Comparison of ENCODE assay signal across 13 cellular contexts in the genomic region with DNA sequence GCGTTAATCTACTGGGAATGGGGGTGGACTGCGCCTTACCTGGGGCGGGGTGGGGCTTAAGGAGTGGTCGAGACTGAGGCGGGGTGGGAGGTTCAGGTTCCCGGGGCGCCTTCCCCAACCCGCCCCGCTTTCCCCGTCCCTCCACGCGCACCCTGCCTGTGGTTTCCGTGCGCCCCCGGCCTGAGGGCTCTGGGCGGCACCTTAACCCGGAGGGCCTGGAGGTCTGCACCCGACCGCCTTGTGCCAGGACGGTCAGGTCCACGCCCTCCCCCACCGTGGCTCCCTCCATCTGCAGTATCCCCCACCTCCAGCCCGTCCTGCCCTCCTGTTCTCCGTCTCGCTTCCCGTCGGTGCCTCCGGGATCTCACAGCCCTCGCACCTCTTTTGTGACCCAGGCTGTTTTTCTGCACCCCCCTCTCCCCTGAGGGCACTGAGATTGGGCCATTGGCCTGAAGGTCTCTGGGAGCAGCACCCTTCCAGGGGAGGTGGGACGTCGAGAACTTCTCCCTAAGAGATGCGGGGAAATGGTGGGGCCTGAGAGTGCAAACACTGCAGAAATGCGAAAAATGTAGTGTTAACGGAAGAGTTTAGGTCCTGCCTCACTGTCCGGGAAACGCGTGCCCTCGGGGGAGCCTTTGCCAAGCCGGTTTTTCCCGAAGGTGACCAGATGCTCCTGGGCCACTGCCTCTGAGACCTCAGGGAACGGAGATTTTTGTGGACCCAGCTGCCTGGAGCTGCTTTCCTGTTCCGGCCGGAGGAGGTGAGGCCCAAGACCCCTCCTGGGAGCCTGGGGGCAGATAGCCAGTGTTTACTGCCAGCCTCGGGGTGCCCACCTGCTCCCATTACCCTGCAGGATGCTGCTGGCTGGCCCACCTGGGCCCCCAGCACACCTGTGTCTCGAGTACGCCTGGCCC. TPM values are rescaled to one million over a fixed set of nuclear protein-coding genes. Genes with fewer than 3 reads are reported as not detected.
DNase-seq lines count a peak whose midpoint lies in the region; ATAC-seq and TF ChIP-seq lines count a peak whose summit lies in the region.
"Had no signal": no experiment of that assay in that cellular context is flagged by ENCODE, and none has a peak within 500 bp of the region (broad histone marks: within the 10 kb centered on the region; RNA-seq: fewer than 3 reads in every experiment).

No MANE protein-coding gene starts in this region.

- peaks cover 8% of the 10 kb centered on the region for H3K4me1 Mint-ChIP-seq in activated naive CD4-positive, alpha-beta T cell treated with anti-CD3 and anti-CD28 coated beads, Interleukin-2, amount 50 U/mL, for 24 hours
- peaks cover 11% of the 10 kb centered on the region for H3K4me1 Mint-ChIP-seq in activated naive CD4-positive, alpha-beta T cell treated with anti-CD3 and anti-CD28 coated beads for 36 hours (ENCODE audit: low read depth)
- H3K4me1 Mint-ChIP-seq in activated naive CD8-positive, alpha-beta T cell treated with anti-CD3 and anti-CD28 coated beads, Interleukin-2, amount 10 ng/mL, durations not matched to agents 7 days and 5 days: peaks cover 6% of the 10 kb centered on the region
- peaks cover 8% of the 10 kb centered on the region for H3K4me1 Mint-ChIP-seq in mesothelial cell of epicardium

- CTCF ChIA-PET in activated naive CD4-positive, alpha-beta T cell treated with anti-CD3 and anti-CD28 coated beads for 36 hours (lab: Charles Lee): no interaction called here

- H3K36me3 Mint-ChIP-seq in activated naive CD4-positive, alpha-beta T cell treated with anti-CD3 and anti-CD28 coated beads, Interleukin-2, amount 50 U/mL, for 24 hours: no peaks in the 10 kb centered on the region
- H3K36me3 Mint-ChIP-seq in activated naive CD4-positive, alpha-beta T cell treated with anti-CD3 and anti-CD28 coated beads for 36 hours (ENCODE audit: low read depth): no peaks in the 10 kb centered on the region
- H3K36me3 Mint-ChIP-seq in activated naive CD8-positive, alpha-beta T cell treated with anti-CD3 and anti-CD28 coated beads, Interleukin-2, amount 10 ng/mL, durations not matched to agents 7 days and 5 days: no peaks in the 10 kb centered on the region
- H3K36me3 Mint-ChIP-seq in mesothelial cell of epicardium: no peaks in the 10 kb centered on the region

- no peak overlapping the region for H3K27ac ChIP-seq in testis

- H3K4me1 ChIP-seq in testis: peaks cover 9% of the 10 kb centered on the region

- H3K27me3 ChIP-seq in testis: peaks cover 3% of the 10 kb centered on the region

- no peak for DNase-seq in activated naive CD4-positive, alpha-beta T cell treated with anti-CD3 and anti-CD28 coated beads for 36 hours
- DNase-seq in activated naive CD8-positive, alpha-beta T cell treated with anti-CD3 and anti-CD28 coated beads, Interleukin-2, amount 10 ng/mL, durations not matched to agents 7 days and 5 days: no peak
- DNase-seq in mesothelial cell of epicardium (ENCODE audit: low spot score in 2 of 2, unreplicated experiment in 2 of 2) (peak in 1 of 2 experiments; percentile 35), testis (peak; percentile 12), NOMO-1 (lab: John Stamatoyannopoulos, UW; ENCODE audit: unreplicated experiment in 2 of 2) (no peak)
- no peak for DNase-seq in activated effector memory CD4-positive, alpha-beta T cell treated with anti-CD3 and anti-CD28 coated beads, Interleukin-2, amount 50 U/mL, for 16 hours
- DNase-seq: ACHN, NCI-H2227 treated with DMSO at 0.1 percent for 48 hours, T1000 had no signal

- peak overlapping the region; percentile 42 for H3K4me3 Mint-ChIP-seq in activated naive CD4-positive, alpha-beta T cell treated with anti-CD3 and anti-CD28 coated beads, Interleukin-2, amount 50 U/mL, for 24 hours
- no peak overlapping the region for H3K4me3 Mint-ChIP-seq in activated naive CD4-positive, alpha-beta T cell treated with anti-CD3 and anti-CD28 coated beads for 36 hours
- H3K4me3 Mint-ChIP-seq in activated naive CD8-positive, alpha-beta T cell treated with anti-CD3 and anti-CD28 coated beads, Interleukin-2, amount 10 ng/mL, durations not matched to agents 7 days and 5 days: peak overlapping the region; percentile 45
- peak overlapping the region; percentile 17 for H3K4me3 Mint-ChIP-seq in mesothelial cell of epicardium

- 33 to 35% methylated on average over 25 to 46 of the region's 46 CpGs for WGBS in testis, 2 donors

- H3K9me3 Mint-ChIP-seq in activated naive CD4-positive, alpha-beta T cell treated with anti-CD3 and anti-CD28 coated beads, Interleukin-2, amount 50 U/mL, for 24 hours: no peaks in the 10 kb centered on the region
- no peaks in the 10 kb centered on the region for H3K9me3 Mint-ChIP-seq in activated naive CD4-positive, alpha-beta T cell treated with anti-CD3 and anti-CD28 coated beads for 36 hours
- H3K9me3 Mint-ChIP-seq in activated naive CD8-positive, alpha-beta T cell treated with anti-CD3 and anti-CD28 coated beads, Interleukin-2, amount 10 ng/mL, durations not matched to agents 7 days and 5 days: no peaks in the 10 kb centered on the region
- H3K9me3 Mint-ChIP-seq in mesothelial cell of epicardium: no peaks in the 10 kb centered on the region

- peak overlapping the region; percentile 9 to 57 for H3K4me3 ChIP-seq in testis

- TF ChIP-seq CTCF in mesothelial cell of epicardium (IDR thresholded peaks at IDR 0.05; ENCODE audit: unreplicated experiment) (no peak), testis (IDR thresholded peaks at IDR 0.05) (no peak)

- no peak overlapping the region for H3K27ac Mint-ChIP-seq in activated naive CD4-positive, alpha-beta T cell treated with anti-CD3 and anti-CD28 coated beads, Interleukin-2, amount 50 U/mL, for 24 hours
- H3K27ac Mint-ChIP-seq in activated naive CD4-positive, alpha-beta T cell treated with anti-CD3 and anti-CD28 coated beads for 36 hours: no peak overlapping the region
- no peak overlapping the region for H3K27ac Mint-ChIP-seq in activated naive CD8-positive, alpha-beta T cell treated with anti-CD3 and anti-CD28 coated beads, Interleukin-2, amount 10 ng/mL, durations not matched to agents 7 days and 5 days
- no peak overlapping the region for H3K27ac Mint-ChIP-seq in mesothelial cell of epicardium

- H3K36me3 ChIP-seq in testis (ENCODE audit: low read depth, missing control alignments): no peaks in the 10 kb centered on the region

- ATAC-seq in activated naive CD8-positive, alpha-beta T cell treated with anti-CD3 and anti-CD28 coated beads, Interleukin-2, amount 10 ng/mL, durations not matched to agents 7 days and 5 days (ENCODE audit: low read depth): no peak
- ATAC-seq in HG03135 (IDR thresholded peaks at IDR 0.05; ENCODE audit: unreplicated experiment): no peak
- ATAC-seq: Panc1 had no signal

- POLR2A ChIA-PET in activated naive CD8-positive, alpha-beta T cell treated with anti-CD3 and anti-CD28 coated beads, Interleukin-2, amount 10 ng/mL, durations not matched to agents 7 days and 5 days (lab: Charles Lee): no interaction called here

- no peaks in the 10 kb centered on the region for H3K9me3 ChIP-seq in testis

- H3K27me3 Mint-ChIP-seq in activated naive CD4-positive, alpha-beta T cell treated with anti-CD3 and anti-CD28 coated beads, Interleukin-2, amount 50 U/mL, for 24 hours: peaks cover 8% of the 10 kb centered on the region
- peaks cover 25% of the 10 kb centered on the region for H3K27me3 Mint-ChIP-seq in activated naive CD4-positive, alpha-beta T cell treated with anti-CD3 and anti-CD28 coated beads for 36 hours (ENCODE audit: low read depth)
- peaks cover 32% of the 10 kb centered on the region for H3K27me3 Mint-ChIP-seq in activated naive CD8-positive, alpha-beta T cell treated with anti-CD3 and anti-CD28 coated beads, Interleukin-2, amount 10 ng/mL, durations not matched to agents 7 days and 5 days
- H3K27me3 Mint-ChIP-seq in mesothelial cell of epicardium (ENCODE audit: low read depth): peaks cover 82% of the 10 kb centered on the region

- no peak for TF ChIP-seq POLR2A in testis (IDR thresholded peaks at IDR 0.05)

- intact Hi-C loops in activated naive CD4-positive, alpha-beta T cell treated with anti-CD3 and anti-CD28 coated beads for 36 hours (cut with micrococcal nuclease): no loop called here
- intact Hi-C loops in testis (cut with DNase I; ENCODE audit: low total_unique reads): no loop called here

RNA-seq across cellular contexts. Expression of gene ASCL2, which starts 1.2 kb away (rescaled TPM):
- not detected for total RNA-seq in activated naive CD4-positive, alpha-beta T cell treated with anti-CD3 and anti-CD28 coated beads for 36 hours
- total RNA-seq in activated naive CD8-positive, alpha-beta T cell treated with anti-CD3 and anti-CD28 coated beads, Interleukin-2, amount 10 ng/mL, durations not matched to agents 7 days and 5 days: under 1 TPM; 0.62 to 0.80 TPM
- total RNA-seq in mesothelial cell of epicardium: 0.36 to 0.58 TPM (median 0.49 TPM) in 3 replicates
- total RNA-seq in testis: 1 to 10 TPM; 4.8 to 5.8 TPM
- polyA plus RNA-seq in testis (ENCODE audit: insufficient read depth, low read depth, low replicate concordance): 1.3 TPM
- total RNA-seq: skeletal muscle tissue had no signal

RNA-seq across cellular contexts. Expression of gene C11orf21, which starts 30.1 kb away (rescaled TPM):
- total RNA-seq in activated naive CD4-positive, alpha-beta T cell treated with anti-CD3 and anti-CD28 coated beads for 36 hours: 1 to 10 TPM; 6.1 to 6.6 TPM
- total RNA-seq in activated naive CD8-positive, alpha-beta T cell treated with anti-CD3 and anti-CD28 coated beads, Interleukin-2, amount 10 ng/mL, durations not matched to agents 7 days and 5 days: 10 to 100 TPM; 51.0 to 55.3 TPM
- 0.25 to 0.29 TPM (median 0.27 TPM) in 3 replicates for total RNA-seq in mesothelial cell of epicardium
- total RNA-seq in testis: under 1 TPM; 0.12 to 0.47 TPM
- polyA plus RNA-seq in testis (ENCODE audit: insufficient read depth, low read depth, low replicate concordance): 0.88 TPM

RNA-seq across cellular contexts. Expression of gene TSPAN32, which starts 30.2 kb away (rescaled TPM):
- 1 to 10 TPM; 5.0 to 5.3 TPM for total RNA-seq in activated naive CD4-positive, alpha-beta T cell treated with anti-CD3 and anti-CD28 coated beads for 36 hours
- total RNA-seq in activated naive CD8-positive, alpha-beta T cell treated with anti-CD3 and anti-CD28 coated beads, Interleukin-2, amount 10 ng/mL, durations not matched to agents 7 days and 5 days: 10 to 100 TPM; 49.5 to 52.3 TPM
- 0.94 to 1.8 TPM (median 1.2 TPM) in 3 replicates for total RNA-seq in mesothelial cell of epicardium
- 1 to 10 TPM; 1.0 to 1.1 TPM for total RNA-seq in testis
- polyA plus RNA-seq in testis (ENCODE audit: insufficient read depth, low read depth, low replicate concordance): 1.5 TPM

Comparison
In these comparisons a context has a peak if more than half of its experiments do, and no peak if none do; other contexts are left out.
1. RNA of gene C11orf21, which starts 30.1 kb away (total RNA-seq): 51.0 to 55.3 TPM in activated naive CD8-positive, alpha-beta T cell treated with anti-CD3 and anti-CD28 coated beads, Interleukin-2, amount 10 ng/mL, durations not matched to agents 7 days and 5 days; 6.1 to 6.6 TPM in activated naive CD4-positive, alpha-beta T cell treated with anti-CD3 and anti-CD28 coated beads for 36 hours, 0.12 to 0.47 TPM in testis and 0.25 to 0.29 TPM in mesothelial cell of epicardium; every median in the first group is over 4 times any median in the second.
2. RNA of gene TSPAN32, which starts 30.2 kb away (total RNA-seq): 49.5 to 52.3 TPM in activated naive CD8-positive, alpha-beta T cell treated with anti-CD3 and anti-CD28 coated beads, Interleukin-2, amount 10 ng/mL, durations not matched to agents 7 days and 5 days; 5.0 to 5.3 TPM in activated naive CD4-positive, alpha-beta T cell treated with anti-CD3 and anti-CD28 coated beads for 36 hours, 1.0 to 1.1 TPM in testis and 0.94 to 1.8 TPM in mesothelial cell of epicardium; every median in the first group is over 4 times any median in the second.